In genomic region chr18:5294113-5294617, GRCh38 we compare ENCODE assay signal across 2 cellular contexts.
A peak's percentile ranks its signal among the peaks of the same experiment; 100 is the strongest.
TF ChIP-seq lines count a peak whose summit lies in the region.

No MANE protein-coding gene starts in this region.

TF ChIP-seq in GM12878, 131 proteins besides CTCF, POLR2A, EP300 and RAD21:
- TF ChIP-seq CREM (IDR thresholded peaks at IDR 0.05; ENCODE audit: low read depth) (0 out of 2 replicates have a peak, but pooled peaks have one; percentile 34), RCOR1 (conservative IDR thresholded peaks at IDR 0.05; ENCODE audit: low read depth, low read length) (no peak), ZBTB11 (CRISPR knock-in tag; IDR thresholded peaks at IDR 0.05) (no peak)
TF ChIP-seq in GM12878: peak in this region for 1.

TF ChIP-seq in HepG2, 621 proteins besides CTCF, POLR2A, EP300 and RAD21:
- TF ChIP-seq TOPORS (CRISPR knock-in tag; IDR thresholded peaks at IDR 0.05) (0 out of 2 replicates have a peak, but pooled peaks have one; percentile 16), HNF1A (IDR thresholded peaks at IDR 0.05; ENCODE audit: low read depth) (no peak), HNF1A (CRISPR knock-in tag; IDR thresholded peaks at IDR 0.05; ENCODE audit: borderline replicate concordance) (0 out of 2 replicates have a peak, but pooled peaks have one; percentile 11), ZNF513 (CRISPR knock-in tag; conservative IDR thresholded peaks at IDR 0.05) (no peak), KAT7 (CRISPR knock-in tag; IDR thresholded peaks at IDR 0.05; ENCODE audit: borderline replicate concordance) (0 out of 2 replicates have a peak, but pooled peaks have one; percentile 4)
